ENCODE assay signal across 9 cellular contexts in genomic region chr15:75299311-75299688, GRCh38. TPM values are rescaled to one million over a fixed set of nuclear protein-coding genes. Genes with fewer than 3 reads are reported as not detected.
DNase-seq lines count a peak whose midpoint lies in the region; ATAC-seq and TF ChIP-seq lines count a peak whose summit lies in the region.
"Not testable (repeated sequence)": the region's sequence is repeated elsewhere in the genome, so short reads cannot be mapped to it uniquely, and the experiment has no call there.
"Had no signal": no experiment of that assay in that cellular context is flagged by ENCODE, and none has a peak within 500 bp of the region (broad histone marks: within the 10 kb centered on the region; RNA-seq: fewer than 3 reads in every experiment).

No MANE protein-coding gene starts in this region.

- not testable (repeated sequence) for H3K4me1 Mint-ChIP-seq in CD4-positive, alpha-beta memory T cell

- not testable (repeated sequence) for H3K36me3 Mint-ChIP-seq in CD4-positive, alpha-beta memory T cell

- H3K4me1 ChIP-seq in CD4-positive, alpha-beta memory T cell (ENCODE audit: insufficient read depth, low read length); HCT116 (ENCODE audit: control insufficient read depth in 1 of 2, insufficient read depth in 2 of 2, low read length in 2 of 2); breast epithelium; left ventricle myocardium inferior: not testable (repeated sequence)

- peak overlapping the region; percentile 35; the same call in 1 of the 2 replicates for H3K4me2 ChIP-seq in HCT116 (ENCODE audit: low read length)

- POLR2A ChIA-PET in CD4-positive, alpha-beta memory T cell (lab: Charles Lee; ENCODE audit: partially characterized antibody); HCT116 (lab: Charles Lee): not testable (repeated sequence)

- not testable (repeated sequence) for BruUV-seq in HCT116 (replicated peaks; lab: Mats Ljungman, UMichigan)

- not testable (repeated sequence) for H2AFZ ChIP-seq in HCT116 (ENCODE audit: low read depth, low read length, poor library complexity, severe bottlenecking)

- H4K20me1 ChIP-seq in HCT116 (ENCODE audit: insufficient read depth), result not testable (repeated sequence)

- DNase-seq in CD4-positive, alpha-beta memory T cell, result peak; percentile 60 to 68 (median 64)
- not testable (repeated sequence) for DNase-seq in HCT116 (ENCODE audit: low read depth, low spot score); breast epithelium (ENCODE audit: low spot score in 2 of 2)
- peak; percentile 39 for DNase-seq in T follicular helper cell (ENCODE audit: low read depth)
- DNase-seq in activated T-cell treated with anti-CD3 and anti-CD28 coated beads for 1 hour (ENCODE audit: low read depth), result peak; percentile 49
- DNase-seq in left ventricle myocardium inferior, result peak; percentile 56
- peak; percentile 88 for DNase-seq in posterior vena cava (ENCODE audit: low spot score)
- DNase-seq in stimulated activated CD8-positive, alpha-beta memory T cell treated with anti-CD3 and anti-CD28 coated beads, Interleukin-4, amount 100 ng/mL, for 24 hours (ENCODE audit: low read depth), result peak; percentile 56

- not testable (repeated sequence) for TF ChIP-seq RAD21 in HCT116 (IDR thresholded peaks at IDR 0.05; ENCODE audit: low read depth)

- not testable (repeated sequence) for TF ChIP-seq POLR2A in HCT116 (IDR thresholded peaks at IDR 0.05; ENCODE audit: borderline replicate concordance, extremely low read depth, insufficient read depth, insufficient read length); breast epithelium (IDR thresholded peaks at IDR 0.05)

- TF ChIP-seq CTCF in HCT116 (IDR thresholded peaks at IDR 0.05 in 2 of 3, conservative IDR thresholded peaks at IDR 0.05 in 1 of 3; ENCODE audit: borderline replicate concordance in 1 of 3, insufficient read depth in 1 of 3, low read depth in 2 of 3, low read length in 2 of 3) (peak; percentile 35 to 80 (median 45)), breast epithelium (IDR thresholded peaks at IDR 0.05) (peak in 2 of 3 donors; percentile 20 to 34), left ventricle myocardium inferior (IDR thresholded peaks at IDR 0.05; ENCODE audit: borderline replicate concordance) (peak; percentile 67)

- not testable (repeated sequence) for H3K36me3 ChIP-seq in CD4-positive, alpha-beta memory T cell (ENCODE audit: insufficient read depth, low read length); HCT116 (ENCODE audit: control insufficient read depth in 1 of 2, insufficient read depth in 2 of 2, low read length in 2 of 2); breast epithelium; left ventricle myocardium inferior

- peak overlapping the region in 1 of 7 donors; percentile 76 for H3K27ac Mint-ChIP-seq in CD4-positive, alpha-beta memory T cell

- H3K9me3 ChIP-seq in CD4-positive, alpha-beta memory T cell (ENCODE audit: control insufficient read depth in 1 of 2, low read length in 2 of 2); HCT116 (ENCODE audit: control insufficient read depth in 1 of 2, insufficient read depth in 1 of 2, low read depth in 1 of 2, low read length in 2 of 2); breast epithelium; left ventricle myocardium inferior (replicated peaks): not testable (repeated sequence)

- ATAC-seq in HCT116, result peak; percentile 96

- H3K4me3 ChIP-seq in CD4-positive, alpha-beta memory T cell (ENCODE audit: low read length in 2 of 2); HCT116 (replicated peaks in 1 of 2; ENCODE audit: low read depth in 1 of 2, low read length in 2 of 2); breast epithelium; left ventricle myocardium inferior: not testable (repeated sequence)

- H3K9ac ChIP-seq in HCT116 (ENCODE audit: low read length), result not testable (repeated sequence)

- H3K9me2 ChIP-seq in HCT116 (ENCODE audit: insufficient read depth), result not testable (repeated sequence)

- RAD21 ChIA-PET in HCT116 (lab: Charles Lee; ENCODE audit: low non-redundant PET in 1 of 2, low total read pairs in 2 of 2, uncharacterized antibody in 2 of 2, unreplicated experiment in 2 of 2), result not testable (repeated sequence)

- H3K27me3 ChIP-seq in CD4-positive, alpha-beta memory T cell (ENCODE audit: insufficient read depth, low read length); HCT116 (ENCODE audit: insufficient read depth, low read length); breast epithelium; left ventricle myocardium inferior (ENCODE audit: low read depth): not testable (repeated sequence)

- H3K9me3 Mint-ChIP-seq in CD4-positive, alpha-beta memory T cell, result not testable (repeated sequence)

- intact Hi-C loops in CD4-positive, alpha-beta memory T cell (cut with micrococcal nuclease); HCT116 (cut with micrococcal nuclease); breast epithelium (cut with DNase I; ENCODE audit: low total_unique reads); left ventricle myocardium inferior (cut with micrococcal nuclease); posterior vena cava (cut with DNase I): not testable (repeated sequence)

- H3K27me3 Mint-ChIP-seq in CD4-positive, alpha-beta memory T cell, result not testable (repeated sequence)

- CTCF ChIA-PET in CD4-positive, alpha-beta memory T cell (lab: Charles Lee; ENCODE audit: partially characterized antibody), result interaction anchor here (1.8 kb wide), 1 partner anchor 270 kb away, joined by 6 read pairs; no protein-coding TSS in a partner anchor
- CTCF ChIA-PET in HCT116 (lab: Charles Lee), result interaction anchor here (1.5 kb wide), 1 partner anchor 304 kb away, joined by 3 read pairs; no protein-coding TSS in a partner anchor

- not testable (repeated sequence) for H3K4me3 Mint-ChIP-seq in CD4-positive, alpha-beta memory T cell

- H3K79me2 ChIP-seq in HCT116 (ENCODE audit: insufficient read depth, low read length), result not testable (repeated sequence)

- H3K27ac ChIP-seq in CD4-positive, alpha-beta memory T cell (ENCODE audit: low read depth, low read length); HCT116 (ENCODE audit: low read depth, low read length); breast epithelium; left ventricle myocardium inferior (replicated peaks): not testable (repeated sequence)

RNA-seq across cellular contexts. Expression of gene GOLGA6D, which starts 16.7 kb away (rescaled TPM):
- not detected for total RNA-seq in CD4-positive, alpha-beta memory T cell
- polyA plus RNA-seq in CD4-positive, alpha-beta memory T cell, result not detected
- total RNA-seq in HCT116 (2021; ENCODE audit: unreplicated experiment) (0.12 TPM), breast epithelium (under 1 TPM in 1 of 3 donors, not detected in 2; 0.16 TPM), left ventricle myocardium inferior (not detected), posterior vena cava (not detected)
- 0.03 TPM in 1 of 2 replicates, not detected in the other for polyA plus RNA-seq in HCT116 (2012)
- total RNA-seq: renal cortical epithelial cell had no signal

RNA-seq across cellular contexts. Expression of gene COMMD4, which starts 36.6 kb away (rescaled TPM):
- total RNA-seq in CD4-positive, alpha-beta memory T cell, result 10 to 100 TPM; 33.9 to 36.4 TPM
- 10 to 100 TPM; 41.0 to 45.6 TPM for polyA plus RNA-seq in CD4-positive, alpha-beta memory T cell
- 141 TPM for total RNA-seq in HCT116 (2021; ENCODE audit: unreplicated experiment)
- 94.6 and 113 TPM in 2 replicates for polyA plus RNA-seq in HCT116 (2012)
- total RNA-seq in breast epithelium, result 10 to 100 TPM; 61.6 to 66.6 (median 63.6) TPM
- 36.4 TPM for total RNA-seq in left ventricle myocardium inferior
- 10 to 100 TPM; 29.0 to 33.2 TPM for total RNA-seq in posterior vena cava

RNA-seq across cellular contexts. Expression of gene GOLGA6C, which starts 41.2 kb away (rescaled TPM):
- total RNA-seq in CD4-positive, alpha-beta memory T cell, result not detected
- polyA plus RNA-seq in CD4-positive, alpha-beta memory T cell, result not detected
- not detected for total RNA-seq in HCT116 (2021; ENCODE audit: unreplicated experiment)
- not detected in 2 replicates for polyA plus RNA-seq in HCT116 (2012)
- total RNA-seq in breast epithelium, result under 1 TPM in 1 of 3 donors, not detected in 2; 0.33 TPM
- total RNA-seq in left ventricle myocardium inferior, result not detected
- total RNA-seq in posterior vena cava, result not detected
- total RNA-seq: renal cortical epithelial cell had no signal

RNA-seq across cellular contexts. Expression of gene NEIL1, which starts 47.5 kb away (rescaled TPM):
- 10 to 100 TPM; 13.0 to 16.4 TPM for total RNA-seq in CD4-positive, alpha-beta memory T cell
- 1 to 10 TPM; 1.5 to 2.6 TPM for polyA plus RNA-seq in CD4-positive, alpha-beta memory T cell
- total RNA-seq in HCT116 (2021; ENCODE audit: unreplicated experiment) (41.4 TPM), breast epithelium (100 to 1,000 TPM in 1 of 3 donors, 10 to 100 TPM in 2; 23.4 to 101 (median 97.9) TPM), left ventricle myocardium inferior (8.2 TPM), posterior vena cava (10 to 100 TPM; 11.7 to 25.3 TPM)
- polyA plus RNA-seq in HCT116 (2012), result 27.2 and 37.5 TPM in 2 replicates
